ENCODE assay signal across 18 cellular contexts in genomic region chr22:37449281-37449680, GRCh38. TPM values are rescaled to one million over a fixed set of nuclear protein-coding genes. Genes with fewer than 3 reads are reported as not detected.
A peak's percentile ranks its signal among the peaks of the same experiment; 100 is the strongest.
DNase-seq lines count a peak whose midpoint lies in the region; ATAC-seq and TF ChIP-seq lines count a peak whose summit lies in the region.
"Had no signal": no experiment of that assay in that cellular context is flagged by ENCODE, and none has a peak within 500 bp of the region (broad histone marks: within the 10 kb centered on the region; RNA-seq: fewer than 3 reads in every experiment).

No MANE protein-coding gene starts in this region.

- H2BK20ac ChIP-seq in IMR-90 (ENCODE audit: low read depth, low read length): no peak overlapping the region

- H4K91ac ChIP-seq in IMR-90 (ENCODE audit: insufficient read depth, low read depth, low read length) (no peak overlapping the region), neuronal stem cell (ENCODE audit: low read depth, low read length, poor library complexity) (peak overlapping the region; percentile 43)

- peaks cover 6% of the 10 kb centered on the region for H3K36me3 Mint-ChIP-seq in brain

- CTCF ChIA-PET in IMR-90 (lab: Yijun Ruan, JAX): interaction anchor here (1.0 kb wide), 1 partner anchor 21 kb away, joined by 4 read pairs; no protein-coding TSS in a partner anchor

- H3K27me3 ChIP-seq in IMR-90 (ENCODE audit: control insufficient read depth, insufficient read depth, low read length) (no peaks in the 10 kb centered on the region), neuronal stem cell (ENCODE audit: control insufficient read depth in 3 of 3, insufficient read depth in 3 of 3, low read depth in 1 of 3, low read length in 3 of 3) (peaks cover 0 to 16% (median 0%) of the 10 kb centered on the region in 3 experiments), thyroid gland (no peaks in the 10 kb centered on the region)
- H3K27me3 ChIP-seq: MG63, SJSA1 had no signal

- in situ Hi-C loops in IMR-90 (cut with MboI; ENCODE audit: low sequenced_read_pairs) (no loop called here), GM13976 (cut with MboI; ENCODE audit: low sequenced_read_pairs, unreplicated experiment) (no loop called here)

- no peaks in the 10 kb centered on the region for H4K20me1 ChIP-seq in IMR-90 (ENCODE audit: insufficient read depth, low read length)

- DNase-seq in CD1c-positive myeloid dendritic cell (ENCODE audit: extremely low spot score): peak; percentile 12
- DNase-seq in IMR-90: no peak
- DNase-seq in neuronal stem cell (ENCODE audit: low spot score): no peak
- no peak for DNase-seq in NCI-H187 (lab: John Stamatoyannopoulos, UW)
- DNase-seq in GM13976 (ENCODE audit: low spot score): no peak
- no peak for DNase-seq in thyroid gland
- DNase-seq: ACHN; Caco-2; CD4-positive, alpha-beta T cell; GDM1; H9; MG63; NCI-H2107; PC-3; SW 1271 had no signal

- dilution Hi-C loops in IMR-90 (cut with HindIII; ENCODE audit: low sequenced_read_pairs, unreplicated experiment): no loop called here

- H2AK9ac ChIP-seq in IMR-90 (replicated peaks; ENCODE audit: low read depth, low read length, poor library complexity): peak overlapping the region; percentile 9

- H2BK15ac ChIP-seq in IMR-90 (ENCODE audit: low read depth, low read length) (no peak overlapping the region), neuronal stem cell (ENCODE audit: low read length) (no peak overlapping the region)

- H3K79me1 ChIP-seq in IMR-90 (ENCODE audit: low read depth in 1 of 2, low read length in 2 of 2): peaks cover 0 to 2% of the 10 kb centered on the region in 2 experiments; a peak in 1 of 4 replicates
- H3K79me1 ChIP-seq in neuronal stem cell (ENCODE audit: low read depth, low read length): no peaks in the 10 kb centered on the region

- H2AK5ac ChIP-seq in IMR-90 (ENCODE audit: low read depth, low read length): no peak overlapping the region
- H2AK5ac ChIP-seq in neuronal stem cell (ENCODE audit: low read depth, low read length): peak overlapping the region; percentile 71

- no peaks in the 10 kb centered on the region for H3K9me3 ChIP-seq in IMR-90 (ENCODE audit: control insufficient read depth, insufficient read depth, low read length)
- no peaks in the 10 kb centered on the region for H3K9me3 ChIP-seq in neuronal stem cell (replicated peaks in 1 of 2; ENCODE audit: control insufficient read depth in 2 of 2, insufficient read depth in 1 of 2, low read depth in 1 of 2, low read length in 2 of 2)
- no peaks in the 10 kb centered on the region for H3K9me3 ChIP-seq in thyroid gland
- H3K9me3 ChIP-seq: Caco-2, MG63 had no signal

- H3K14ac ChIP-seq in IMR-90 (replicated peaks; ENCODE audit: low read depth, low read length) (no peak overlapping the region), neuronal stem cell (ENCODE audit: low read length) (no peak overlapping the region)

- peaks cover 42% of the 10 kb centered on the region for H3K4me1 Mint-ChIP-seq in brain

- H3K23ac ChIP-seq in IMR-90 (ENCODE audit: low read depth, low read length): no peak overlapping the region
- H3K23ac ChIP-seq in neuronal stem cell (ENCODE audit: low read depth, low read length, poor library complexity): peak overlapping the region; percentile 68

- H2BK120ac ChIP-seq in IMR-90 (ENCODE audit: low read depth, low read length) (no peak overlapping the region), neuronal stem cell (ENCODE audit: low read depth, low read length) (no peak overlapping the region)

- no peak overlapping the region for H3K4me3 Mint-ChIP-seq in brain
- H3K4me3 Mint-ChIP-seq: CD4-positive, alpha-beta T cell; H9; IgD-negative memory B cell had no signal

- no peak overlapping the region for H2BK5ac ChIP-seq in IMR-90 (ENCODE audit: low read depth, low read length, poor library complexity, severe bottlenecking)
- H2BK5ac ChIP-seq in neuronal stem cell (ENCODE audit: low read length): no peak overlapping the region

- intact Hi-C loops in IMR-90 (cut with micrococcal nuclease) (no loop called here), thyroid gland (cut with DNase I) (no loop called here)

- H3K27ac Mint-ChIP-seq in brain: peak overlapping the region; percentile 44 to 97 (median 88)
- H3K27ac Mint-ChIP-seq: CD4-positive, alpha-beta T cell; H9; IgD-negative memory B cell had no signal

- H3K4me1 ChIP-seq in IMR-90 (ENCODE audit: control insufficient read depth, insufficient read depth, low read length) (0 out of 2 replicates have a peak, but pooled peaks cover under 1% of the 10 kb centered on the region), neuronal stem cell (ENCODE audit: control insufficient read depth in 2 of 2, insufficient read depth in 1 of 2, low read depth in 1 of 2, low read length in 2 of 2) (peaks cover 0 to 8% of the 10 kb centered on the region in 2 donors), thyroid gland (no peaks in the 10 kb centered on the region)

- WGBS in IMR-90 (ENCODE audit: extremely low coverage in 2 of 2, insufficient read length in 1 of 2), 2 experiments: no CpG with 5 or more reads among the region's 10 CpGs
- no CpG with 5 or more reads among the region's 10 CpGs for WGBS in neuronal stem cell (ENCODE audit: extremely low coverage in 2 of 2, insufficient read length in 2 of 2, insufficient replicate concordance in 1 of 2), 2 donors
- WGBS in thyroid gland, 2 donors: 60 to 63% methylated on average over 9 of the region's 10 CpGs

- H2AFZ ChIP-seq in IMR-90 (replicated peaks; ENCODE audit: low read length, poor library complexity): peak overlapping the region; percentile 46
- H2AFZ ChIP-seq in neuronal stem cell (ENCODE audit: low read length): no peak overlapping the region

- ATAC-seq in IMR-90 (ENCODE audit: low read depth): no peak
- ATAC-seq: PC-3 had no signal

- H3K4me2 ChIP-seq in IMR-90 (ENCODE audit: low read depth, low read length): no peak overlapping the region
- no peak overlapping the region for H3K4me2 ChIP-seq in neuronal stem cell (ENCODE audit: insufficient read depth, low read length, poor library complexity, severe bottlenecking)

- no peak for TF ChIP-seq POLR2A in IMR-90 (IDR thresholded peaks at IDR 0.05; ENCODE audit: low read depth, low read length)
- no peak for TF ChIP-seq POLR2A in thyroid gland (IDR thresholded peaks at IDR 0.05)

- H3K9ac ChIP-seq in IMR-90 (ENCODE audit: low read depth, low read length) (no peak overlapping the region), neuronal stem cell (ENCODE audit: low read depth, low read length, poor library complexity) (no peak overlapping the region)

- H3K4ac ChIP-seq in IMR-90 (ENCODE audit: low read depth, low read length) (0 out of 2 replicates have a peak overlapping the region, but pooled peaks have one; percentile 29), neuronal stem cell (ENCODE audit: low read length) (no peak overlapping the region)

- TF ChIP-seq CTCF in IMR-90 (conservative IDR thresholded peaks at IDR 0.05; ENCODE audit: low read depth, low read length) (no peak), brain (conservative IDR thresholded peaks at IDR 0.05) (no peak), GM13976 (IDR thresholded peaks at IDR 0.05; ENCODE audit: borderline replicate concordance, control extremely low read depth, extremely low read depth, insufficient read depth, missing control alignments) (no peak), thyroid gland (IDR thresholded peaks at IDR 0.05) (no peak)

- no peak overlapping the region for H3K18ac ChIP-seq in IMR-90 (ENCODE audit: low read depth, low read length)
- H3K18ac ChIP-seq in neuronal stem cell (ENCODE audit: low read length): peak overlapping the region; percentile 65

- peaks cover 2% of the 10 kb centered on the region; the same call in 1 of the 2 replicates for H3K9me1 ChIP-seq in IMR-90 (ENCODE audit: insufficient read depth, low read length)

- H3K56ac ChIP-seq in IMR-90 (ENCODE audit: extremely low read depth, insufficient read depth, low read length): no peak overlapping the region

- TF ChIP-seq RAD21 in IMR-90 (IDR thresholded peaks at IDR 0.05; ENCODE audit: low read length): no peak

- no peaks in the 10 kb centered on the region for H3K36me3 ChIP-seq in IMR-90 (ENCODE audit: control insufficient read depth, insufficient read depth, low read length)
- no peaks in the 10 kb centered on the region for H3K36me3 ChIP-seq in neuronal stem cell (replicated peaks in 1 of 2; ENCODE audit: control insufficient read depth in 2 of 2, insufficient read depth in 2 of 2, low read length in 2 of 2)
- no peaks in the 10 kb centered on the region for H3K36me3 ChIP-seq in thyroid gland
- H3K36me3 ChIP-seq: MG63, SJSA1 had no signal

- H4K8ac ChIP-seq in IMR-90 (ENCODE audit: low read depth in 2 of 2, low read length in 2 of 2): no peak overlapping the region
- H4K8ac ChIP-seq in neuronal stem cell (ENCODE audit: low read depth, low read length): no peak overlapping the region

- POLR2A ChIA-PET in IMR-90 (lab: Charles Lee; ENCODE audit: unreplicated experiment): no interaction called here

- H3K27me3 Mint-ChIP-seq in brain: peaks cover 3% of the 10 kb centered on the region
- H3K27me3 Mint-ChIP-seq: CD4-positive, alpha-beta T cell had no signal

- H3K4me3 ChIP-seq in IMR-90 (ENCODE audit: insufficient read depth, low read depth, low read length) (no peak overlapping the region), neuronal stem cell (ENCODE audit: low read length in 2 of 2) (no peak overlapping the region), thyroid gland (replicated peaks in 1 of 3) (no peak overlapping the region)
- H3K4me3 ChIP-seq: MG63, SJSA1 had no signal

- BruUV-seq in IMR-90 (replicated peaks; lab: Mats Ljungman, UMichigan): no TSS peak

- no peak overlapping the region for H3K27ac ChIP-seq in IMR-90 (ENCODE audit: insufficient read depth, low read length)
- no peak overlapping the region for H3K27ac ChIP-seq in neuronal stem cell (replicated peaks; ENCODE audit: low read length)
- no peak overlapping the region for H3K27ac ChIP-seq in thyroid gland
- H3K27ac ChIP-seq: SJSA1 had no signal

- no peak overlapping the region for H4K5ac ChIP-seq in IMR-90 (ENCODE audit: low read depth, low read length)

- peaks cover 0 to 14% (median 6%) of the 10 kb centered on the region in 5 experiments for H3K9me3 Mint-ChIP-seq in brain
- H3K9me3 Mint-ChIP-seq: CD4-positive, alpha-beta T cell had no signal

- no peak overlapping the region for H2BK12ac ChIP-seq in neuronal stem cell (ENCODE audit: low read length)

RNA-seq across cellular contexts. Expression of gene ELFN2, which starts 22.0 kb away (rescaled TPM):
- total RNA-seq in IMR-90 (2012; rRNA removed) (0.72 and 0.83 TPM in 2 replicates), thyroid gland (under 1 TPM in 1 of 4 donors, not detected in 3; 0.05 TPM)
- polyA plus RNA-seq in IMR-90 (2012; rRNA removed) (5.0 and 6.3 TPM in 2 replicates), brain (ENCODE audit: insufficient read depth, low read depth, low replicate concordance) (3.7 TPM)
- 2.2 and 4.8 TPM in 2 replicates for polyA plus RNA-seq in IMR-90 (2012; cell fraction: cytosol; rRNA removed)
- polyA plus RNA-seq in IMR-90 (2012; cell fraction: nucleus; rRNA removed; ENCODE audit: low replicate concordance): 13.5 and 26.9 TPM in 2 replicates
- polyA plus RNA-seq in neuronal stem cell (2013, experiment 1 of 2): 0.78 TPM
- polyA plus RNA-seq in neuronal stem cell (2013, experiment 2 of 2): 0.86 TPM
- polyA plus RNA-seq: IgD-negative memory B cell had no signal

RNA-seq across cellular contexts. Expression of gene MFNG, which starts 36.9 kb away (rescaled TPM):
- not detected in 2 replicates for total RNA-seq in IMR-90 (2012; rRNA removed)
- polyA plus RNA-seq in IMR-90 (2012; rRNA removed): 0.15 and 0.24 TPM in 2 replicates
- 0.08 and 0.34 TPM in 2 replicates for polyA plus RNA-seq in IMR-90 (2012; cell fraction: cytosol; rRNA removed)
- 0.91 and 1.7 TPM in 2 replicates for polyA plus RNA-seq in IMR-90 (2012; cell fraction: nucleus; rRNA removed; ENCODE audit: low replicate concordance)
- polyA plus RNA-seq in brain (ENCODE audit: insufficient read depth, low read depth, low replicate concordance): 6.8 TPM
- polyA plus RNA-seq in neuronal stem cell (2013, experiment 1 of 2): 10.5 TPM
- polyA plus RNA-seq in neuronal stem cell (2013, experiment 2 of 2): 8.0 TPM
- 10 to 100 TPM; 15.2 to 30.6 (median 19.2) TPM for total RNA-seq in thyroid gland
- total RNA-seq: SJSA1 had no signal

Comparison
In these comparisons a context has a peak if more than half of its experiments do, and no peak if none do; other contexts are left out.
1. RNA of gene MFNG, which starts 36.9 kb away (total RNA-seq): 15.2 to 30.6 TPM in thyroid gland; not detected in IMR-90; every median in the first group is over 10 times any median in the second.